18 cellular contexts compared by ENCODE assay signal in genomic region chr3:129257609-129258008, GRCh38. TPM values are rescaled to one million over a fixed set of nuclear protein-coding genes. Genes with fewer than 3 reads are reported as not detected.
DNase-seq lines count a peak whose midpoint lies in the region; ATAC-seq, FAIRE-seq and TF ChIP-seq lines count a peak whose summit lies in the region.
"Had no signal": no experiment of that assay in that cellular context is flagged by ENCODE, and none has a peak within 500 bp of the region (broad histone marks: within the 10 kb centered on the region; RNA-seq: fewer than 3 reads in every experiment).

No MANE protein-coding gene starts in this region.

- CTCF ChIA-PET in CD4-positive, alpha-beta memory T cell (lab: Charles Lee; ENCODE audit: partially characterized antibody) = interaction anchor here (0.8 to 1.4 kb wide), 3 partner anchors 8 to 204 kb away, joined by 3 to 6 read pairs (median 4); partner anchors contain the start of gene COPG1

- H3K9me3 ChIP-seq in T-helper 17 cell (ENCODE audit: control insufficient read depth, low read length, poor library complexity, severe bottlenecking) = no peaks in the 10 kb centered on the region
- no peaks in the 10 kb centered on the region for H3K9me3 ChIP-seq in CD4-positive, alpha-beta memory T cell (ENCODE audit: control insufficient read depth in 1 of 2, low read length in 2 of 2)
- H3K9me3 ChIP-seq: BLaER1 treated with 17β-estradiol and CSF1 and Interleukin-3, amounts not matched to agents 10 nM and 100 nM; HAP-1; Peyer's patch had no signal

- no peaks in the 10 kb centered on the region for H3K27me3 ChIP-seq in CD4-positive, alpha-beta memory T cell (ENCODE audit: insufficient read depth, low read length)
- H3K27me3 ChIP-seq: BLaER1 treated with 17β-estradiol and CSF1 and Interleukin-3, amounts not matched to agents 10 nM and 100 nM; Peyer's patch had no signal

- H3K27ac ChIP-seq in CD4-positive, alpha-beta memory T cell (ENCODE audit: low read depth, low read length) = no peak overlapping the region
- H3K27ac ChIP-seq: BLaER1 treated with 17β-estradiol and CSF1 and Interleukin-3, amounts not matched to agents 10 nM and 100 nM; HL-60; Peyer's patch; SK-N-MC had no signal

- H3K4me3 Mint-ChIP-seq in T-helper 17 cell = no peak overlapping the region
- no peak overlapping the region for H3K4me3 Mint-ChIP-seq in CD4-positive, alpha-beta memory T cell

- peak; percentile 15; the same call in 1 of the 2 replicates for TF ChIP-seq POLR2A in GM12892 (IDR thresholded peaks at IDR 0.05; ENCODE audit: low read depth, low read length)

- peak overlapping the region; percentile 11 for H3K27ac Mint-ChIP-seq in T-helper 17 cell
- peak overlapping the region in 1 of 7 donors; percentile 60 for H3K27ac Mint-ChIP-seq in CD4-positive, alpha-beta memory T cell

- POLR2A ChIA-PET in CD4-positive, alpha-beta memory T cell (lab: Charles Lee; ENCODE audit: partially characterized antibody) = interaction anchor here (1.0 to 1.9 kb wide), 3 partner anchors 8 to 59 kb away, joined by 4 to 8 read pairs (median 5); partner anchors contain the start of genes COPG1 and HMCES

- H3K9me3 Mint-ChIP-seq in CD4-positive, alpha-beta memory T cell = no peaks in the 10 kb centered on the region

- intact Hi-C loops in sciatic nerve (cut with DNase I) = no loop called here
- intact Hi-C loops in CD4-positive, alpha-beta memory T cell (cut with micrococcal nuclease) = no loop called here

- no peaks in the 10 kb centered on the region for H3K27me3 Mint-ChIP-seq in T-helper 17 cell
- no peaks in the 10 kb centered on the region for H3K27me3 Mint-ChIP-seq in CD4-positive, alpha-beta memory T cell

- FAIRE-seq in GM12892 (lab: Jason Lieb, UNC) = no peak
- FAIRE-seq: D721Med, HTR-8/SVneo had no signal

- no peak overlapping the region for H3K4me3 ChIP-seq in CD4-positive, alpha-beta memory T cell (ENCODE audit: low read length in 2 of 2)
- H3K4me3 ChIP-seq: BLaER1 treated with 17β-estradiol and CSF1 and Interleukin-3, amounts not matched to agents 10 nM and 100 nM; HAP-1; Peyer's patch; SK-N-MC had no signal

- no peak for ATAC-seq in T-helper 17 cell
- peak; percentile 87 for ATAC-seq in left lobe of liver
- ATAC-seq in sciatic nerve = peak; percentile 49
- ATAC-seq in GM21515 (IDR thresholded peaks at IDR 0.05; ENCODE audit: unreplicated experiment) = no peak

- H3K4me1 ChIP-seq in CD4-positive, alpha-beta memory T cell (ENCODE audit: insufficient read depth, low read length) = no peaks in the 10 kb centered on the region
- H3K4me1 ChIP-seq: HAP-1, Peyer's patch had no signal

- H3K36me3 Mint-ChIP-seq in T-helper 17 cell (ENCODE audit: low read depth) = peaks cover 14% of the 10 kb centered on the region
- peaks cover 63 to 87% of the 10 kb centered on the region in 2 donors for H3K36me3 Mint-ChIP-seq in CD4-positive, alpha-beta memory T cell

- DNase-seq in GM12892 (ENCODE audit: insufficient read length) = no peak
- no peak for DNase-seq in T-helper 17 cell
- DNase-seq in left lobe of liver (ENCODE audit: low spot score) = peak; percentile 90
- no peak for DNase-seq in sciatic nerve (ENCODE audit: low spot score)
- no peak for DNase-seq in CD4-positive, alpha-beta memory T cell
- no peak for DNase-seq in NCI-H526 treated with DMSO at 0.1 percent for 48 hours (lab: John Stamatoyannopoulos, UW)
- DNase-seq: NCI-H1092 treated with DMSO at 0.1 percent for 48 hours, NCI-H2081, NCI-H2171 treated with DMSO at 0.1 percent for 48 hours, NCI-H446, Peyer's patch had no signal

- H3K36me3 ChIP-seq in CD4-positive, alpha-beta memory T cell (ENCODE audit: insufficient read depth, low read length) = peaks cover 83% of the 10 kb centered on the region

- peaks cover 10% of the 10 kb centered on the region for H3K4me1 Mint-ChIP-seq in T-helper 17 cell
- peaks cover 5 to 18% (median 10%) of the 10 kb centered on the region in 4 donors for H3K4me1 Mint-ChIP-seq in CD4-positive, alpha-beta memory T cell

RNA-seq across cellular contexts. Expression of gene COPG1, which starts 8.2 kb away (rescaled TPM):
- 77.0 TPM for polyA plus RNA-seq in GM12892 (2012; ENCODE audit: missing spikeins)
- total RNA-seq in T-helper 17 cell (100 to 1,000 TPM; 101 to 102 TPM), left lobe of liver (114 TPM), sciatic nerve (111 TPM)
- total RNA-seq in CD4-positive, alpha-beta memory T cell = 100 to 1,000 TPM; 147 TPM
- 100 to 1,000 TPM in 1 of 2 donors, 10 to 100 TPM in 1; 67.4 to 111 TPM for polyA plus RNA-seq in CD4-positive, alpha-beta memory T cell

RNA-seq across cellular contexts. Expression of gene HMCES, which starts 21.1 kb away (rescaled TPM):
- polyA plus RNA-seq in GM12892 (2012; ENCODE audit: missing spikeins) = 22.5 TPM
- total RNA-seq in T-helper 17 cell (10 to 100 TPM; 48.2 to 55.3 TPM), left lobe of liver (19.1 TPM), sciatic nerve (36.6 TPM)
- total RNA-seq in CD4-positive, alpha-beta memory T cell = 10 to 100 TPM; 50.1 to 52.5 TPM
- polyA plus RNA-seq in CD4-positive, alpha-beta memory T cell = 100 to 1,000 TPM in 1 of 2 donors, 10 to 100 TPM in 1; 100.0 to 100 TPM

Comparison
In these comparisons a context has a peak if more than half of its experiments do, and no peak if none do; other contexts are left out.
1. ATAC-seq: peak in left lobe of liver (single experiment) and sciatic nerve (single experiment); none in T-helper 17 cell (single experiment) and GM21515 (single experiment).